Comparison of ENCODE assay signal across 10 cellular contexts in genomic region chr10:125038637-125039036, GRCh38.
DNase-seq lines count a peak whose midpoint lies in the region; ATAC-seq and TF ChIP-seq lines count a peak whose summit lies in the region.
"Had no signal": no experiment of that assay in that cellular context is flagged by ENCODE, and none has a peak within 500 bp of the region (broad histone marks: within the 10 kb centered on the region; RNA-seq: fewer than 3 reads in every experiment).

No MANE protein-coding gene starts in this region.

- H4K8ac ChIP-seq in mesendoderm (ENCODE audit: low read depth, low read length): no peak overlapping the region

- no peak overlapping the region for H3K4me2 ChIP-seq in mesendoderm (ENCODE audit: low read length)

- H3K18ac ChIP-seq in mesendoderm (ENCODE audit: low read length): no peak overlapping the region

- CTCF ChIA-PET in T-cell (lab: Charles Lee): no interaction called here

- H3K36me3 Mint-ChIP-seq in T-cell: no peaks in the 10 kb centered on the region
- H3K36me3 Mint-ChIP-seq: stimulated activated naive B cell treated with anti-CD40 and anti-IgM and Interleukin-4, amounts not matched to agents 10 μg/mL and 1 μg/mL and 100 μg/mL, for 72 hours had no signal

- no peak overlapping the region for H3K27ac Mint-ChIP-seq in T-cell
- H3K27ac Mint-ChIP-seq: stimulated activated naive B cell treated with anti-CD40 and anti-IgM and Interleukin-4, amounts not matched to agents 10 μg/mL and 1 μg/mL and 100 μg/mL, for 72 hours had no signal

- H3K4ac ChIP-seq in mesendoderm (ENCODE audit: low read depth, low read length): no peak overlapping the region

- no peaks in the 10 kb centered on the region for H3K27me3 ChIP-seq in mesendoderm (ENCODE audit: insufficient read depth, low read length, poor library complexity)

- H2BK120ac ChIP-seq in mesendoderm (ENCODE audit: low read depth, low read length): no peak overlapping the region

- no peak overlapping the region for H4K5ac ChIP-seq in mesendoderm (ENCODE audit: low read length)

- no CpG with 5 or more reads among the region's 8 CpGs for WGBS in mesendoderm (ENCODE audit: extremely low coverage, insufficient coverage, low lambda C conversion rate)

- peaks cover 32% of the 10 kb centered on the region for H3K79me1 ChIP-seq in mesendoderm (ENCODE audit: low read length)

- no peak overlapping the region for H3K27ac ChIP-seq in mesendoderm (ENCODE audit: low read depth, low read length)

- POLR2A ChIA-PET in T-cell (lab: Charles Lee): no interaction called here

- ATAC-seq in GM19467 (IDR thresholded peaks at IDR 0.05; ENCODE audit: unreplicated experiment): no peak
- ATAC-seq in T-cell (replicated peaks in 1 of 4): no peak
- no peak for ATAC-seq in HG02623 (IDR thresholded peaks at IDR 0.05; ENCODE audit: unreplicated experiment)
- no peak for ATAC-seq in GM18870 (IDR thresholded peaks at IDR 0.05; ENCODE audit: unreplicated experiment)

- DNase-seq in Ammon's horn (ENCODE audit: low spot score) (peak; percentile 79), LNCaP clone FGC (ENCODE audit: low read depth) (no peak), choroid plexus epithelial cell (ENCODE audit: low read depth) (no peak), mesendoderm (peak; percentile 87), T-cell (no peak)
- DNase-seq: SIG-M5; stimulated activated naive B cell treated with anti-CD40 and anti-IgM and Interleukin-4, amounts not matched to agents 10 μg/mL and 1 μg/mL and 100 μg/mL, for 72 hours had no signal

- H3K4me3 Mint-ChIP-seq in T-cell: no peak overlapping the region
- H3K4me3 Mint-ChIP-seq: stimulated activated naive B cell treated with anti-CD40 and anti-IgM and Interleukin-4, amounts not matched to agents 10 μg/mL and 1 μg/mL and 100 μg/mL, for 72 hours had no signal

- H3K4me1 Mint-ChIP-seq in T-cell: no peaks in the 10 kb centered on the region
- H3K4me1 Mint-ChIP-seq: stimulated activated naive B cell treated with anti-CD40 and anti-IgM and Interleukin-4, amounts not matched to agents 10 μg/mL and 1 μg/mL and 100 μg/mL, for 72 hours had no signal

- peak overlapping the region; percentile 22 for H3K56ac ChIP-seq in mesendoderm (ENCODE audit: low read length)

- peaks cover 80% of the 10 kb centered on the region for H3K79me2 ChIP-seq in mesendoderm (ENCODE audit: control insufficient read depth, insufficient read depth, low read length)

- H3K27me3 Mint-ChIP-seq in T-cell: peaks cover 3% of the 10 kb centered on the region in 2 donors

- no peak overlapping the region for H2BK5ac ChIP-seq in mesendoderm (ENCODE audit: low read length)

- no peak overlapping the region for H3K4me3 ChIP-seq in LNCaP clone FGC (ENCODE audit: low read depth, low read length)
- no peak overlapping the region for H3K4me3 ChIP-seq in choroid plexus epithelial cell (ENCODE audit: low read depth, low read length)
- no peak overlapping the region for H3K4me3 ChIP-seq in mesendoderm (ENCODE audit: low read length)

- no peak overlapping the region for H2AK5ac ChIP-seq in mesendoderm (ENCODE audit: low read length)

- H2BK15ac ChIP-seq in mesendoderm (replicated peaks; ENCODE audit: low read depth): no peak overlapping the region

- H3K9me3 Mint-ChIP-seq in T-cell: no peaks in the 10 kb centered on the region
- H3K9me3 Mint-ChIP-seq: stimulated activated naive B cell treated with anti-CD40 and anti-IgM and Interleukin-4, amounts not matched to agents 10 μg/mL and 1 μg/mL and 100 μg/mL, for 72 hours had no signal

- H3K23ac ChIP-seq in mesendoderm (ENCODE audit: low read length): no peak overlapping the region

- TF ChIP-seq CTCF in LNCaP clone FGC (IDR thresholded peaks at IDR 0.05; ENCODE audit: control insufficient read depth, extremely low read depth, insufficient read depth) (peak; percentile 45), choroid plexus epithelial cell (conservative IDR thresholded peaks at IDR 0.05; ENCODE audit: low read depth, low read length) (peak; percentile 34)

- no peaks in the 10 kb centered on the region for H3K36me3 ChIP-seq in mesendoderm (ENCODE audit: control insufficient read depth, insufficient read depth, low read length)

- H3K4me1 ChIP-seq in mesendoderm (ENCODE audit: control insufficient read depth, low read depth, low read length): peaks cover 25% of the 10 kb centered on the region

- no peak overlapping the region for H3K9ac ChIP-seq in mesendoderm (ENCODE audit: low read length)

Comparison
In these comparisons a context has a peak if more than half of its experiments do, and no peak if none do; other contexts are left out.
1. DNase-seq: peak in Ammon's horn (single experiment) and mesendoderm (single experiment); none in LNCaP clone FGC (single experiment), choroid plexus epithelial cell (single experiment) and T-cell (0 of 34).